In the genomic region with DNA sequence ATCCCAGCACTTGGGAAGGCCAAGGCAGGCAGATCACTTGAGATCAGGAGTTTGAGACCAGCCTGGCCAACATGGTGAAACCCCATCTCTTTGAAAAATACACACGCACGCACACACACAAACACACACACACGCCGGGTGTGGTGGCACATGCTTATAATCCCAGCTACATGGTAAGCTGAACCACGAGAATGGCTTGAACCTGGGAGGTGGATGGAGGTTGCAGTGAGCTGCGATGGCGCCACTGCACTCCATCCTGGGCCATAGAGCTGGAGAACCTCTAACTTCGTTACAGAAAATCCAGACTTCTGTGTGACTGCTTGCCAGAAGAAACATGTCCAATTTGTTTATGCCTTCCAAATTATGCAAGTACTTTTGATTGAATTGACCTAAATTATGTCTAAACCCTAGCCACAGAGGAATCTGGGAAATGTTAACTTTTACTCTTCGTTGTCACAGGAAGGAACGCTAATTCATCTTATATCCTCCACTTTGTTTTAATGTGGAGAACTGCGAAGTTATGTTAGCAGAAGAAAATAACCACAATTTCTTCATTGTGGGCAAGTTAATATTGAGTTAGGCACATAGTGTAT, we compare ENCODE assay signal across 1 cellular context.
TF ChIP-seq lines count a peak whose summit lies in the region.

No MANE protein-coding gene starts in this region.

TF ChIP-seq in H1, 55 proteins besides CTCF, POLR2A, EP300 and RAD21:
- TF ChIP-seq POLR2AphosphoS5 (IDR thresholded peaks at IDR 0.05; ENCODE audit: low read depth, low read length) (peak; percentile 25; the same call in 1 of the 2 replicates), SIRT6 (IDR thresholded peaks at IDR 0.05; ENCODE audit: low read length) (no peak), HDAC6 (IDR thresholded peaks at IDR 0.05; ENCODE audit: low read depth, low read length) (no peak), CEBPB (IDR thresholded peaks at IDR 0.05; ENCODE audit: low read depth, low read length) (no peak), CHD2 (IDR thresholded peaks at IDR 0.05; ENCODE audit: low read length) (no peak)
